Comparison of ENCODE assay signal across 17 cellular contexts in genomic region chr2:85713836-85714235, GRCh38. TPM values are rescaled to one million over a fixed set of nuclear protein-coding genes. Genes with fewer than 3 reads are reported as not detected.
DNase-seq lines count a peak whose midpoint lies in the region; ATAC-seq lines count a peak whose summit lies in the region.
"Had no signal": no experiment of that assay in that cellular context is flagged by ENCODE, and none has a peak within 500 bp of the region (broad histone marks: within the 10 kb centered on the region; RNA-seq: fewer than 3 reads in every experiment).

No MANE protein-coding gene starts in this region.

- H3K4me3 ChIP-seq in GM23248 (no peak overlapping the region), skeletal muscle satellite cell (ENCODE audit: low read length) (no peak overlapping the region)
- H3K4me3 ChIP-seq: sigmoid colon, SK-N-MC had no signal

- H3K9me3 ChIP-seq in GM23248 (ENCODE audit: low read depth) (no peaks in the 10 kb centered on the region), skeletal muscle satellite cell (replicated peaks; ENCODE audit: low read length) (no peaks in the 10 kb centered on the region)
- H3K9me3 ChIP-seq: sigmoid colon had no signal

- peaks cover 82% of the 10 kb centered on the region for H3K4me1 Mint-ChIP-seq in dendritic cell treated with granulocyte-macrophage colony-stimulating factor and Interleukin-4, amounts not matched to agents 40 ng/mL and 50 ng/mL, for 4 days (ENCODE audit: low read depth)
- H3K4me1 Mint-ChIP-seq: stimulated activated memory B cell treated with anti-CD40 and anti-IgM and Interleukin-4, amounts not matched to agents 10 μg/mL and 1 μg/mL and 100 μg/mL, for 72 hours had no signal

- H3K4me2 ChIP-seq in GM23248 (ENCODE audit: unreplicated experiment) (no peak overlapping the region), skeletal muscle satellite cell (ENCODE audit: low read length) (no peak overlapping the region)

- H3K36me3 ChIP-seq in GM23248 (ENCODE audit: low read depth) (no peaks in the 10 kb centered on the region), skeletal muscle satellite cell (ENCODE audit: insufficient read depth, low read length) (no peaks in the 10 kb centered on the region)
- H3K36me3 ChIP-seq: sigmoid colon had no signal

- H3K4me1 ChIP-seq in GM23248 (ENCODE audit: insufficient read depth) (peaks cover 16% of the 10 kb centered on the region), skeletal muscle satellite cell (ENCODE audit: control insufficient read depth, insufficient read depth, low read length) (peaks cover 35% of the 10 kb centered on the region)

- H3K27me3 ChIP-seq in GM23248 (replicated peaks; ENCODE audit: insufficient read depth) (no peaks in the 10 kb centered on the region), skeletal muscle satellite cell (ENCODE audit: control insufficient read depth, insufficient read depth, low read length) (peaks cover 3% of the 10 kb centered on the region)
- H3K27me3 ChIP-seq: sigmoid colon had no signal

- 74 to 79% methylated on average over 5 of the region's 5 CpGs for WGBS in GM23248 (ENCODE audit: low coverage in 1 of 2, low lambda C conversion rate in 2 of 2, missing lambda C conversion rate in 2 of 2), 2 experiments

- H3K9ac ChIP-seq in GM23248: 0 out of 2 replicates have a peak overlapping the region, but pooled peaks have one; percentile 10
- H3K9ac ChIP-seq in skeletal muscle satellite cell (ENCODE audit: low read depth, low read length): peak overlapping the region; percentile 8

- H3K79me2 ChIP-seq in GM23248 (ENCODE audit: insufficient read depth): no peaks in the 10 kb centered on the region

- H3K27me3 Mint-ChIP-seq in dendritic cell treated with granulocyte-macrophage colony-stimulating factor and Interleukin-4, amounts not matched to agents 40 ng/mL and 50 ng/mL, for 4 days: peaks cover 2% of the 10 kb centered on the region
- H3K27me3 Mint-ChIP-seq: natural killer cell treated with Interleukin-12 subunit alpha and Interleukin-12 subunit beta and Interleukin-15 and Interleukin-18, amount 100 ng/mL, for 72 hours had no signal

- no peaks in the 10 kb centered on the region for H3K9me3 Mint-ChIP-seq in dendritic cell treated with granulocyte-macrophage colony-stimulating factor and Interleukin-4, amounts not matched to agents 40 ng/mL and 50 ng/mL, for 4 days
- H3K9me3 Mint-ChIP-seq: central memory CD8-positive, alpha-beta T cell; natural killer cell treated with Interleukin-12 subunit alpha and Interleukin-12 subunit beta and Interleukin-15 and Interleukin-18, amount 100 ng/mL, for 72 hours; stimulated activated memory B cell treated with anti-CD40 and anti-IgM and Interleukin-4, amounts not matched to agents 10 μg/mL and 1 μg/mL and 100 μg/mL, for 72 hours had no signal

- no peak overlapping the region for H2AFZ ChIP-seq in GM23248

- no peak overlapping the region for H3K27ac ChIP-seq in GM23248
- H3K27ac ChIP-seq: SK-N-MC, VCaP had no signal

- DNase-seq in GM23248 (no peak), NCI-H2029 (lab: John Stamatoyannopoulos, UW) (peak; percentile 84), cerebellar cortex (ENCODE audit: low spot score) (no peak), NCI-H1930 (lab: John Stamatoyannopoulos, UW) (no peak)
- DNase-seq: NCI-H2081; sigmoid colon; stimulated activated CD4-positive, alpha-beta T cell treated with anti-CD3 and anti-CD28 coated beads, Interleukin-4, amount 100 ng/mL, for 4 hours had no signal

- intact Hi-C loops in dendritic cell treated with granulocyte-macrophage colony-stimulating factor and Interleukin-4, amounts not matched to agents 40 ng/mL and 50 ng/mL, for 4 days (cut with micrococcal nuclease): loop anchor here (5.0 kb wide), 1 partner anchor 77 kb away; no protein-coding TSS in a partner anchor

- peak overlapping the region; percentile 67 for H3K27ac Mint-ChIP-seq in dendritic cell treated with granulocyte-macrophage colony-stimulating factor and Interleukin-4, amounts not matched to agents 40 ng/mL and 50 ng/mL, for 4 days
- H3K27ac Mint-ChIP-seq: stimulated activated memory B cell treated with anti-CD40 and anti-IgM and Interleukin-4, amounts not matched to agents 10 μg/mL and 1 μg/mL and 100 μg/mL, for 72 hours had no signal

- peaks cover 19% of the 10 kb centered on the region; the same call in 1 of the 2 replicates for H3F3A ChIP-seq in GM23248 (ENCODE audit: insufficient read depth)

- H3K9me2 ChIP-seq in GM23248 (ENCODE audit: insufficient read depth): no peaks in the 10 kb centered on the region

- no peak for ATAC-seq in HG03025 (IDR thresholded peaks at IDR 0.05; ENCODE audit: low FRiP score, unreplicated experiment)
- ATAC-seq: natural killer cell treated with Interleukin-12 subunit alpha and Interleukin-12 subunit beta and Interleukin-15 and Interleukin-18, amount 100 ng/mL, for 72 hours; stimulated activated memory B cell treated with anti-CD40 and anti-IgM and Interleukin-4, amounts not matched to agents 10 μg/mL and 1 μg/mL and 100 μg/mL, for 72 hours had no signal

- in situ Hi-C loops in GM23248 (cut with MboI): no loop called here

- H3K4me3 Mint-ChIP-seq in dendritic cell treated with granulocyte-macrophage colony-stimulating factor and Interleukin-4, amounts not matched to agents 40 ng/mL and 50 ng/mL, for 4 days: no peak overlapping the region
- H3K4me3 Mint-ChIP-seq: central memory CD8-positive, alpha-beta T cell; stimulated activated memory B cell treated with anti-CD40 and anti-IgM and Interleukin-4, amounts not matched to agents 10 μg/mL and 1 μg/mL and 100 μg/mL, for 72 hours had no signal

- H4K20me1 ChIP-seq in GM23248 (ENCODE audit: insufficient read depth): no peaks in the 10 kb centered on the region

- no peaks in the 10 kb centered on the region for H3K36me3 Mint-ChIP-seq in dendritic cell treated with granulocyte-macrophage colony-stimulating factor and Interleukin-4, amounts not matched to agents 40 ng/mL and 50 ng/mL, for 4 days (ENCODE audit: low read depth)
- H3K36me3 Mint-ChIP-seq: natural killer cell treated with Interleukin-12 subunit alpha and Interleukin-12 subunit beta and Interleukin-15 and Interleukin-18, amount 100 ng/mL, for 72 hours; stimulated activated memory B cell treated with anti-CD40 and anti-IgM and Interleukin-4, amounts not matched to agents 10 μg/mL and 1 μg/mL and 100 μg/mL, for 72 hours had no signal

RNA-seq across cellular contexts. Expression of gene GNLY, which starts 19.7 kb away (rescaled TPM):
- not detected in 2 replicates for total RNA-seq in GM23248 (2014; rRNA removed; shearing (Covaris generic))
- polyA plus RNA-seq in GM23248 (2016; fragmentation: Nextera tagmentation; extraction: Ambion mirVana): not detected in 2 replicates
- total RNA-seq in skeletal muscle satellite cell (2012; rRNA removed): 0.22 TPM in 1 of 2 replicates, not detected in the other
- total RNA-seq: endothelial cell of umbilical vein, kidney epithelial cell had no signal
- polyA plus RNA-seq: endothelial cell of umbilical vein had no signal

RNA-seq across cellular contexts. Expression of gene ATOH8, which starts 40.0 kb away (rescaled TPM):
- 40.7 and 50.1 TPM in 2 replicates for total RNA-seq in GM23248 (2014; rRNA removed; shearing (Covaris generic))
- 12.0 and 12.7 TPM in 2 replicates for polyA plus RNA-seq in GM23248 (2016; fragmentation: Nextera tagmentation; extraction: Ambion mirVana)
- total RNA-seq in skeletal muscle satellite cell (2012; rRNA removed): 36.3 and 44.6 TPM in 2 replicates
- total RNA-seq: natural killer cell treated with Interleukin-12 subunit alpha and Interleukin-12 subunit beta and Interleukin-15 and Interleukin-18, amount 100 ng/mL, for 72 hours had no signal

RNA-seq across cellular contexts. Expression of gene SFTPB, which starts 45.8 kb away (rescaled TPM):
- not detected in 2 replicates for total RNA-seq in GM23248 (2014; rRNA removed; shearing (Covaris generic))
- not detected in 2 replicates for polyA plus RNA-seq in GM23248 (2016; fragmentation: Nextera tagmentation; extraction: Ambion mirVana)
- total RNA-seq in skeletal muscle satellite cell (2012; rRNA removed): 0.51 TPM in 1 of 2 replicates, not detected in the other
- total RNA-seq: endothelial cell of umbilical vein; kidney epithelial cell; natural killer cell treated with Interleukin-12 subunit alpha and Interleukin-12 subunit beta and Interleukin-15 and Interleukin-18, amount 100 ng/mL, for 72 hours; sigmoid colon had no signal
- polyA plus RNA-seq: endothelial cell of umbilical vein had no signal
